In genomic region chr19:14187586-14187985, GRCh38 we compare ENCODE assay signal across 18 cellular contexts.
"Had no signal": no experiment of that assay in that cellular context is flagged by ENCODE, and none has a peak within 500 bp of the region (broad histone marks: within the 10 kb centered on the region; RNA-seq: fewer than 3 reads in every experiment).

No MANE protein-coding gene starts in this region.

- H3K9me3 ChIP-seq: body of pancreas, spleen had no signal

- DNase-seq: activated CD4-positive, alpha-beta T cell treated with anti-CD3 and anti-CD28 coated beads, Interleukin-2, amount 50 U/mL, for 1 hour; activated CD4-positive, CD25-positive, alpha-beta regulatory T cell treated with anti-CD3 and anti-CD28 coated beads, Interleukin-2, amount 50 U/mL, for 72 hours; activated CD8-positive, alpha-beta memory T cell treated with anti-CD3 and anti-CD28 coated beads, Interleukin-2, amount 50 U/mL, for 4 hours; activated naive CD4-positive, alpha-beta T cell treated with anti-CD3 and anti-CD28 coated beads for 36 hours; activated T-cell treated with anti-CD3 and anti-CD28 coated beads, Interleukin-2, amount 50 U/mL, for 4 hours; body of pancreas; endodermal cell; foreskin keratinocyte; glutamatergic neuron; hypothalamus; islet precursor cell; nephron progenitor cell; occipital lobe; retina; spleen; stimulated activated CD4-positive, alpha-beta T cell treated with anti-CD3 and anti-CD28 coated beads, Interleukin-4, amount 100 ng/mL, for 4 hours; stimulated activated naive B cell treated with anti-CD40 and anti-IgM and Interleukin-4, amounts not matched to agents 10 μg/mL and 1 μg/mL and 100 μg/mL, for 72 hours had no signal

- H3K4me3 ChIP-seq: body of pancreas, spleen had no signal

- H3K4me1 ChIP-seq: body of pancreas, foreskin keratinocyte had no signal

- H3K27ac ChIP-seq: body of pancreas, foreskin keratinocyte, spleen, VCaP had no signal

- H3K27me3 ChIP-seq: body of pancreas, foreskin keratinocyte, spleen had no signal

- H3K36me3 ChIP-seq: spleen had no signal
